ENCODE assay signal across 31 cellular contexts in genomic region chr20:33280000-33280680, GRCh38. TPM values are rescaled to one million over a fixed set of nuclear protein-coding genes. Genes with fewer than 3 reads are reported as not detected.
"Had no signal": no experiment of that assay in that cellular context is flagged by ENCODE, and none has a peak within 500 bp of the region (broad histone marks: within the 10 kb centered on the region; RNA-seq: fewer than 3 reads in every experiment).

No MANE protein-coding gene starts in this region.

- H3K9me3 Mint-ChIP-seq: activated naive CD4-positive, alpha-beta T cell treated with anti-CD3 and anti-CD28 coated beads, Interleukin-2, amount 50 U/mL, for 72 hours; activated naive CD8-positive, alpha-beta T cell treated with anti-CD3 and anti-CD28 coated beads, Interleukin-2, amount 50 U/mL, for 24 hours; activated T-cell treated with anti-CD3 and anti-CD28 coated beads, Interleukin-2, amount 50 U/mL, for 24 hours; activated T-helper 1 cell treated with anti-CD3 and anti-CD28 coated beads, Interleukin-12 subunit alpha, Interleukin-12 subunit beta, Interleukin-2, Interleukin-4 antibody, amounts not matched to agents 30 ng/mL and 10 ng/mL and 1 ng/mL, durations not matched to agents 14 hours and 24 hours and 36 hours had no signal

- FAIRE-seq: astrocyte had no signal

- H3K4me1 ChIP-seq: SJCRH30 had no signal

- H3K9ac ChIP-seq: SK-N-SH had no signal

- H3K36me3 Mint-ChIP-seq: activated CD8-positive, alpha-beta memory T cell treated with anti-CD3 and anti-CD28 coated beads, Interleukin-2, amount 10 ng/mL, durations not matched to agents 7 days and 5 days; activated naive CD4-positive, alpha-beta T cell treated with anti-CD3 and anti-CD28 coated beads, Interleukin-2, amount 50 U/mL, for 72 hours had no signal

- H3K27me3 ChIP-seq: brain microvascular endothelial cell had no signal

- H3K4me1 Mint-ChIP-seq: activated CD8-positive, alpha-beta memory T cell treated with anti-CD3 and anti-CD28 coated beads, Interleukin-2, amount 10 ng/mL, durations not matched to agents 7 days and 5 days; activated naive CD8-positive, alpha-beta T cell treated with anti-CD3 and anti-CD28 coated beads, Interleukin-2, amount 50 U/mL, for 24 hours had no signal

- H3K36me3 ChIP-seq: brain microvascular endothelial cell, SJCRH30 had no signal

- H3K4me3 ChIP-seq: SJCRH30 had no signal

- DNase-seq: activated CD4-positive, alpha-beta T cell treated with anti-CD3 and anti-CD28 coated beads for 4 hours; activated CD4-positive, alpha-beta T cell treated with anti-CD3 and anti-CD28 coated beads, Interleukin-2, amount 50 U/mL, for 48 hours; activated CD8-positive, alpha-beta memory T cell treated with anti-CD3 and anti-CD28 coated beads, Interleukin-2, amount 10 ng/mL, durations not matched to agents 7 days and 5 days; activated effector memory CD4-positive, alpha-beta T cell treated with Interleukin-2 at 50 U/mL for 16 hours; activated naive CD4-positive, alpha-beta T cell treated with Interleukin-2 at 50 U/mL for 16 hours; activated naive CD8-positive, alpha-beta T cell treated with anti-CD3 and anti-CD28 coated beads, Interleukin-2, amount 50 U/mL, for 24 hours; activated T-cell treated with anti-CD3 and anti-CD28 coated beads, Interleukin-2, amount 50 U/mL, for 24 hours; amniotic stem cell; brain microvascular endothelial cell; caudate nucleus; Kasumi-1; KBM-7; NCI-H1105 treated with DMSO at 0.1 percent for 48 hours; NCI-H1436 treated with DMSO at 0.1 percent for 48 hours; NCI-H1930; NCI-H226; NCI-H510A; NCI-H526 treated with DMSO at 0.1 percent for 48 hours; NCI-H82; Right ventricle myocardium superior; RPMI8226; SJCRH30; SK-N-SH; T-helper 1 cell had no signal

- ATAC-seq: activated CD8-positive, alpha-beta memory T cell treated with anti-CD3 and anti-CD28 coated beads, Interleukin-2, amount 10 ng/mL, durations not matched to agents 7 days and 5 days; activated naive CD4-positive, alpha-beta T cell treated with anti-CD3 and anti-CD28 coated beads, Interleukin-2, amount 50 U/mL, for 72 hours; activated naive CD8-positive, alpha-beta T cell treated with anti-CD3 and anti-CD28 coated beads, Interleukin-2, amount 50 U/mL, for 24 hours had no signal

- H3K4me2 ChIP-seq: SK-N-SH had no signal

- H3K27ac ChIP-seq: brain microvascular endothelial cell, SJCRH30, VCaP had no signal

- H3K27ac Mint-ChIP-seq: activated CD8-positive, alpha-beta memory T cell treated with anti-CD3 and anti-CD28 coated beads, Interleukin-2, amount 10 ng/mL, durations not matched to agents 7 days and 5 days; activated naive CD4-positive, alpha-beta T cell treated with anti-CD3 and anti-CD28 coated beads, Interleukin-2, amount 50 U/mL, for 72 hours; activated naive CD8-positive, alpha-beta T cell treated with anti-CD3 and anti-CD28 coated beads, Interleukin-2, amount 50 U/mL, for 24 hours; activated T-cell treated with anti-CD3 and anti-CD28 coated beads, Interleukin-2, amount 50 U/mL, for 24 hours; activated T-helper 1 cell treated with anti-CD3 and anti-CD28 coated beads, Interleukin-12 subunit alpha, Interleukin-12 subunit beta, Interleukin-2, Interleukin-4 antibody, amounts not matched to agents 30 ng/mL and 10 ng/mL and 1 ng/mL, durations not matched to agents 14 hours and 24 hours and 36 hours had no signal

- H3K9me3 ChIP-seq: SJCRH30, SK-N-SH had no signal

- H3K4me3 Mint-ChIP-seq: activated CD8-positive, alpha-beta memory T cell treated with anti-CD3 and anti-CD28 coated beads, Interleukin-2, amount 10 ng/mL, durations not matched to agents 7 days and 5 days; activated naive CD8-positive, alpha-beta T cell treated with anti-CD3 and anti-CD28 coated beads, Interleukin-2, amount 50 U/mL, for 24 hours; activated T-cell treated with anti-CD3 and anti-CD28 coated beads, Interleukin-2, amount 50 U/mL, for 24 hours; activated T-helper 1 cell treated with anti-CD3 and anti-CD28 coated beads, Interleukin-12 subunit alpha, Interleukin-12 subunit beta, Interleukin-2, Interleukin-4 antibody, amounts not matched to agents 30 ng/mL and 10 ng/mL and 1 ng/mL, durations not matched to agents 14 hours and 24 hours and 36 hours had no signal

RNA-seq across cellular contexts. Expression of gene BPIFB1, which starts 2.9 kb away (rescaled TPM):
- total RNA-seq: activated CD8-positive, alpha-beta memory T cell treated with anti-CD3 and anti-CD28 coated beads, Interleukin-2, amount 10 ng/mL, durations not matched to agents 7 days and 5 days; activated naive CD4-positive, alpha-beta T cell treated with anti-CD3 and anti-CD28 coated beads, Interleukin-2, amount 50 U/mL, for 72 hours; activated T-helper 1 cell treated with anti-CD3 and anti-CD28 coated beads, Interleukin-12 subunit alpha, Interleukin-12 subunit beta, Interleukin-2, Interleukin-4 antibody, amounts not matched to agents 30 ng/mL and 10 ng/mL and 1 ng/mL, durations not matched to agents 14 hours and 24 hours and 36 hours; astrocyte; OCI-LY7; Right ventricle myocardium superior; SJCRH30; T-helper 2 cell treated with Interferon-gamma antibody and Interleukin-4, amounts not matched to agents 100 ng/mL and 5 ng/mL, for 36 hours had no signal
- polyA plus RNA-seq: SK-N-SH had no signal

RNA-seq across cellular contexts. Expression of gene BPIFA1, which starts 44.3 kb away (rescaled TPM):
- total RNA-seq: activated CD8-positive, alpha-beta memory T cell treated with anti-CD3 and anti-CD28 coated beads, Interleukin-2, amount 10 ng/mL, durations not matched to agents 7 days and 5 days; activated naive CD4-positive, alpha-beta T cell treated with anti-CD3 and anti-CD28 coated beads, Interleukin-2, amount 50 U/mL, for 72 hours; activated T-helper 1 cell treated with anti-CD3 and anti-CD28 coated beads, Interleukin-12 subunit alpha, Interleukin-12 subunit beta, Interleukin-2, Interleukin-4 antibody, amounts not matched to agents 30 ng/mL and 10 ng/mL and 1 ng/mL, durations not matched to agents 14 hours and 24 hours and 36 hours; astrocyte; cerebellum; OCI-LY7; Right ventricle myocardium superior; SJCRH30; T-helper 2 cell treated with Interferon-gamma antibody and Interleukin-4, amounts not matched to agents 100 ng/mL and 5 ng/mL, for 36 hours had no signal
- polyA plus RNA-seq: SK-N-SH had no signal
